ENCODE assay signal across 22 cellular contexts in the genomic region with DNA sequence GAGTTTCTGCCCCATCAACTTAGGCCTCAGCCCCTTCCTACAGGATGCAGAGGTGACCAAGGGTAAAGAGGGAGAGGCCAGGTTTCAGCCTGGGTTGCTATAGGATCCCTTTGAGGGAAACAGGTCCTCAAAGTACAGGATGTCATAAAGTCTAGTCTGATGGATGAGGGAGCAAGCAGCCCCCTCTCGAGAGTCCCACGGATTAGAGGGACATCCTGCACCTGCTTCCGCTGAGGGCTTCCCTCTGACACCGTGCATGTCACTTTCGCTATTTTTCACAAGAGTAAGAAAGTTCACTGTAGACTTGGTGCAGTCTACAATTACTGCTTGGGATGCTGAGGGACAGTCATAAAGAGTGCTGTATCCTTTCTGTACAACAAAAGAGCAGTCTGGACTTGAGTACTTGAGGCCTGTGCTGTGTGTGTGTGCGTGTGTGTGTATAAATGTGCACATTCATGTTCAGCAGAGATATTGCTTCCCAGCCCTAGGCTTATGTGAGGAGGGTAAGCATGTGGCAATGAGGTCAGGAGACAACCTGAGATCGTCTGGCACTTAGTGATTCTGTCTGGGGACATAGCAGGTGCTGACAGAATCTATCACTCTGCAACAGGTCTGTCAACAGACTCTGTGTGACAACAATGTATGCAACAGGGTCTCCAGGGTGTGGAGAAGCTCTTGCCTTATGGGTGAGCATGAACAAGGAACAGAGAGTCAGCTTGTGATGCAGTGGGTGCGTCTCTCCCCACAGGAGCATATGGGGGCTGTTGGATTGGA. TPM values are rescaled to one million over a fixed set of nuclear protein-coding genes. Genes with fewer than 3 reads are reported as not detected.
DNase-seq lines count a peak whose midpoint lies in the region; ATAC-seq and TF ChIP-seq lines count a peak whose summit lies in the region.
"Had no signal": no experiment of that assay in that cellular context is flagged by ENCODE, and none has a peak within 500 bp of the region (broad histone marks: within the 10 kb centered on the region; RNA-seq: fewer than 3 reads in every experiment).

No MANE protein-coding gene starts in this region.

- intact Hi-C loops in spleen (cut with DNase I; ENCODE audit: low total_unique reads) = no loop called here

- no peak for TF ChIP-seq POLR2A in spleen (IDR thresholded peaks at IDR 0.05)

- H3K27me3 ChIP-seq in Loucy (ENCODE audit: insufficient read depth, low read length, poor library complexity, severe bottlenecking) (no peaks in the 10 kb centered on the region), spleen (replicated peaks in 1 of 7) (peaks cover 0 to 32% (median 0%) of the 10 kb centered on the region in 7 donors)
- H3K27me3 ChIP-seq: BE2C had no signal

- H3K79me2 ChIP-seq in Loucy (ENCODE audit: insufficient read depth, low read length) = no peaks in the 10 kb centered on the region

- in situ Hi-C loops in GM13976 (cut with MboI; ENCODE audit: low sequenced_read_pairs, unreplicated experiment) = no loop called here

- H3K9me3 ChIP-seq in Loucy (ENCODE audit: insufficient read depth, low read depth, low read length) = no peaks in the 10 kb centered on the region
- H3K9me3 ChIP-seq in spleen = no peaks in the 10 kb centered on the region
- H3K9me3 ChIP-seq: BE2C, SJSA1 had no signal

- H3K4me3 ChIP-seq in Loucy (ENCODE audit: low read length, poor library complexity, severe bottlenecking) (peak overlapping the region; percentile 25), spleen (no peak overlapping the region)
- H3K4me3 ChIP-seq: K562, SJSA1 had no signal

- peak overlapping the region; percentile 59 for H3K4me2 ChIP-seq in Loucy (ENCODE audit: low read depth, low read length, poor library complexity, severe bottlenecking)

- H3K36me3 ChIP-seq in Loucy (ENCODE audit: insufficient read depth, low read length) (no peaks in the 10 kb centered on the region), spleen (no peaks in the 10 kb centered on the region)
- H3K36me3 ChIP-seq: BE2C, SJSA1 had no signal

- no peaks in the 10 kb centered on the region for H3F3A ChIP-seq in Loucy (ENCODE audit: low read depth)

- H3K27ac ChIP-seq in spleen = no peak overlapping the region
- H3K27ac ChIP-seq: SJSA1 had no signal

- ATAC-seq in HG02973 (IDR thresholded peaks at IDR 0.05; ENCODE audit: unreplicated experiment) = no peak
- ATAC-seq: K562 had no signal

- H3K9me2 ChIP-seq in Loucy (replicated peaks; ENCODE audit: low read depth, low read length) = no peaks in the 10 kb centered on the region

- TF ChIP-seq CTCF in Loucy (conservative IDR thresholded peaks at IDR 0.05; ENCODE audit: low read length) = no peak
- no peak for TF ChIP-seq CTCF in spleen (IDR thresholded peaks at IDR 0.05 in 8 of 11, conservative IDR thresholded peaks at IDR 0.05 in 3 of 11)
- TF ChIP-seq CTCF in GM13976 (IDR thresholded peaks at IDR 0.05; ENCODE audit: borderline replicate concordance, control extremely low read depth, extremely low read depth, insufficient read depth, missing control alignments) = no peak

- DNase-seq in NCI-H345 (lab: John Stamatoyannopoulos, UW) (peak; percentile 22), NCI-H345 treated with DMSO at 0.1 percent for 48 hours (lab: John Stamatoyannopoulos, UW; ENCODE audit: unreplicated experiment) (no peak), mesenteric fat pad (ENCODE audit: low spot score) (peak; percentile 16), spleen (peak; percentile 48), GM13976 (ENCODE audit: low spot score) (no peak), NCI-H1048 (lab: John Stamatoyannopoulos, UW) (no peak)
- DNase-seq: 8988T, ACHN, BE2C, DMS153, MM.1S, NCI-H1694, NCI-H2029 treated with DMSO at 0.1 percent for 48 hours, NCI-H226, NCI-H526 treated with DMSO at 0.1 percent for 48 hours, Right ventricle myocardium superior, RPMI8226 had no signal

- 42 to 63% (median 51%) methylated on average over 7 to 8 of the region's 8 CpGs for WGBS in spleen, 5 donors

- H3K4me1 ChIP-seq in Loucy (ENCODE audit: insufficient read depth, low read length, poor library complexity, severe bottlenecking) = peaks cover 32% of the 10 kb centered on the region
- H3K4me1 ChIP-seq in spleen = peaks cover 0 to 12% (median 0%) of the 10 kb centered on the region in 6 donors
- H3K4me1 ChIP-seq: SJSA1 had no signal

- H2AFZ ChIP-seq in Loucy (ENCODE audit: low read length) = no peak overlapping the region

- H3K9ac ChIP-seq in Loucy (ENCODE audit: low read depth, low read length, poor library complexity, severe bottlenecking) = no peak overlapping the region

- no peaks in the 10 kb centered on the region for H4K20me1 ChIP-seq in Loucy (ENCODE audit: insufficient read depth, low read length, poor library complexity, severe bottlenecking)

RNA-seq across cellular contexts. Expression of gene CHST1, which starts 18.1 kb away (rescaled TPM):
- total RNA-seq in mesenteric fat pad (3.2 TPM), spleen (10 to 100 TPM in 3 of 7 donors, 1 to 10 TPM in 4; 4.3 to 18.9 (median 9.0) TPM)
- 1 to 10 TPM; 1.1 to 4.9 (median 3.3) TPM for polyA plus RNA-seq in spleen
- total RNA-seq: HT-29, SJSA1 had no signal

Comparison
In these comparisons a context has a peak if more than half of its experiments do, and no peak if none do; other contexts are left out.
1. DNase-seq: peak in NCI-H345 (single experiment), mesenteric fat pad (single experiment) and spleen (single experiment); none in NCI-H345 treated with DMSO at 0.1 percent for 48 hours (single experiment), GM13976 (single experiment) and NCI-H1048 (single experiment).